In the genomic region with DNA sequence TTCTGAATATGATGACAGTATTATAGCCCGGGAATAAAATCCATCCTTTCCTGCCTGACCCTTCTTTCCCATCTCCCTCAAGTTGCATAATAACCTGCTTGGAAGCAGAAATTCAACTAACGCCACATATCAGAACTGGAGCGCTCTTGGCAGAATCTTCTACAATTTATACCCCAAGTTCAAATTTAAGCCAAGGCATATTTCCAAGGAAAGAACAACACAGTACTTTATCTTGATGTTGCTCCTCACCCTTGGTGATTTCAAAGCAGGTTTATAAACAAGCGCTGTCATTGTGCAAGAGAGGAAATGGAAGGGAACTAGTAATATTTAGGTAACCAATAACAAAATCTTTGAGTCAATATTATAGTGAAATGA, we compare ENCODE assay signal across 26 cellular contexts. TPM values are rescaled to one million over a fixed set of nuclear protein-coding genes. Genes with fewer than 3 reads are reported as not detected.
DNase-seq lines count a peak whose midpoint lies in the region; ATAC-seq and TF ChIP-seq lines count a peak whose summit lies in the region.
"Had no signal": no experiment of that assay in that cellular context is flagged by ENCODE, and none has a peak within 500 bp of the region (broad histone marks: within the 10 kb centered on the region; RNA-seq: fewer than 3 reads in every experiment).

No MANE protein-coding gene starts in this region.

- POLR2A ChIA-PET in naive thymus-derived CD8-positive, alpha-beta T cell (lab: Charles Lee): no interaction called here

- no peak for DNase-seq in Right ventricle myocardium inferior (ENCODE audit: missing footprints)
- DNase-seq in cardiac septum (ENCODE audit: low spot score): no peak
- peak; percentile 33 for DNase-seq in fibroblast of mammary gland (ENCODE audit: low read depth)
- no peak for DNase-seq in naive thymus-derived CD8-positive, alpha-beta T cell
- DNase-seq in inferior parietal cortex (ENCODE audit: extremely low spot score): no peak
- DNase-seq in NCI-H510A treated with DMSO at 0.1 percent for 48 hours (lab: John Stamatoyannopoulos, UW): no peak
- DNase-seq: activated CD4-positive, alpha-beta T cell treated with anti-CD3 and anti-CD28 coated beads, Interleukin-2, amount 50 U/mL, for 4 hours; activated CD4-positive, CD25-positive, alpha-beta regulatory T cell; activated naive CD4-positive, alpha-beta T cell treated with anti-CD3 and anti-CD28 coated beads, Interleukin-2, amount 10 ng/mL, durations not matched to agents 7 days and 5 days; CD8-positive, alpha-beta T cell; effector memory CD4-positive, alpha-beta T cell; hippocampal formation; midbrain; NCI-H1105 treated with DMSO at 0.1 percent for 48 hours; NCI-H1930; right lobe of liver; RPMI8226; stimulated activated naive CD4-positive, alpha-beta T cell; T-helper 1 cell; testis had no signal

- no peaks in the 10 kb centered on the region for H3K27me3 Mint-ChIP-seq in nephron (ENCODE audit: low read depth)
- peaks cover 0 to 5% (median 0%) of the 10 kb centered on the region in 5 donors for H3K27me3 Mint-ChIP-seq in naive thymus-derived CD8-positive, alpha-beta T cell

- H3K4me3 Mint-ChIP-seq in nephron: no peak overlapping the region
- no peak overlapping the region for H3K4me3 Mint-ChIP-seq in naive thymus-derived CD8-positive, alpha-beta T cell
- H3K4me3 Mint-ChIP-seq: activated naive CD4-positive, alpha-beta T cell treated with anti-CD3 and anti-CD28 coated beads, Interleukin-2, amount 10 ng/mL, durations not matched to agents 7 days and 5 days; activated T-helper 1 cell treated with anti-CD3 and anti-CD28 coated beads, Interleukin-12 subunit alpha, Interleukin-12 subunit beta, Interleukin-2, Interleukin-4 antibody, amounts not matched to agents 30 ng/mL and 10 ng/mL and 1 ng/mL, durations not matched to agents 14 hours and 24 hours and 36 hours; CD8-positive, alpha-beta T cell had no signal

- peak overlapping the region in 2 of 3 experiments; percentile 28 to 34 for H3K27ac Mint-ChIP-seq in nephron
- H3K27ac Mint-ChIP-seq in naive thymus-derived CD8-positive, alpha-beta T cell: no peak overlapping the region
- H3K27ac Mint-ChIP-seq: activated naive CD4-positive, alpha-beta T cell treated with anti-CD3 and anti-CD28 coated beads, Interleukin-2, amount 10 ng/mL, durations not matched to agents 7 days and 5 days; activated T-helper 1 cell treated with anti-CD3 and anti-CD28 coated beads, Interleukin-12 subunit alpha, Interleukin-12 subunit beta, Interleukin-2, Interleukin-4 antibody, amounts not matched to agents 30 ng/mL and 10 ng/mL and 1 ng/mL, durations not matched to agents 14 hours and 24 hours and 36 hours; CD8-positive, alpha-beta T cell had no signal

- intact Hi-C loops in Right ventricle myocardium inferior (cut with DNase I): loop anchor here (2.0 kb wide), 1 partner anchor 77 kb away; no protein-coding TSS in a partner anchor
- intact Hi-C loops in cardiac septum (cut with DNase I): no loop called here

- peaks cover 28% of the 10 kb centered on the region for H3K4me1 Mint-ChIP-seq in nephron
- H3K4me1 Mint-ChIP-seq in naive thymus-derived CD8-positive, alpha-beta T cell: peaks cover 7 to 17% (median 14%) of the 10 kb centered on the region in 4 donors

- peak; percentile 75 for ATAC-seq in Right ventricle myocardium inferior
- ATAC-seq in GM21786 (IDR thresholded peaks at IDR 0.05; ENCODE audit: unreplicated experiment): no peak
- ATAC-seq in naive thymus-derived CD8-positive, alpha-beta T cell: no peak
- ATAC-seq: A549; CD8-positive, alpha-beta T cell; left lobe of liver; right lobe of liver had no signal

- H3K36me3 Mint-ChIP-seq in nephron (ENCODE audit: low read depth): no peaks in the 10 kb centered on the region
- H3K36me3 Mint-ChIP-seq in naive thymus-derived CD8-positive, alpha-beta T cell: no peaks in the 10 kb centered on the region
- H3K36me3 Mint-ChIP-seq: activated naive CD4-positive, alpha-beta T cell treated with anti-CD3 and anti-CD28 coated beads, Interleukin-2, amount 10 ng/mL, durations not matched to agents 7 days and 5 days; CD8-positive, alpha-beta T cell had no signal

- no peaks in the 10 kb centered on the region for H3K9me3 Mint-ChIP-seq in nephron
- H3K9me3 Mint-ChIP-seq in naive thymus-derived CD8-positive, alpha-beta T cell: peaks cover 0 to 2% (median 0%) of the 10 kb centered on the region in 9 donors
- H3K9me3 Mint-ChIP-seq: activated naive CD4-positive, alpha-beta T cell treated with anti-CD3 and anti-CD28 coated beads, Interleukin-2, amount 10 ng/mL, durations not matched to agents 7 days and 5 days; activated T-helper 1 cell treated with anti-CD3 and anti-CD28 coated beads, Interleukin-12 subunit alpha, Interleukin-12 subunit beta, Interleukin-2, Interleukin-4 antibody, amounts not matched to agents 30 ng/mL and 10 ng/mL and 1 ng/mL, durations not matched to agents 14 hours and 24 hours and 36 hours; CD8-positive, alpha-beta T cell had no signal

- no peak for TF ChIP-seq CTCF in fibroblast of mammary gland (conservative IDR thresholded peaks at IDR 0.05; ENCODE audit: control insufficient read depth, insufficient read depth, low read depth, low read length)
- no peak for TF ChIP-seq CTCF in nephron (IDR thresholded peaks at IDR 0.05; ENCODE audit: unreplicated experiment in 3 of 3)

- H3K4me3 ChIP-seq in fibroblast of mammary gland (ENCODE audit: control insufficient read depth, low read depth, low read length): no peak overlapping the region
- H3K4me3 ChIP-seq: A549, coronary artery, right lobe of liver, testis had no signal

RNA-seq across cellular contexts. Expression of a gene that starts 38.0 kb away (rescaled TPM):
- total RNA-seq in Right ventricle myocardium inferior: 119 TPM
- 216 TPM for total RNA-seq in cardiac septum
- total RNA-seq in naive thymus-derived CD8-positive, alpha-beta T cell: under 1 TPM; 0.23 to 0.47 TPM
- polyA plus RNA-seq in naive thymus-derived CD8-positive, alpha-beta T cell: under 1 TPM in 1 of 3 donors, not detected in 2; 0.09 TPM

Comparison
In these comparisons a context has a peak if more than half of its experiments do, and no peak if none do; other contexts are left out.
1. H3K27ac Mint-ChIP-seq: peak in nephron (2 of 3); none in naive thymus-derived CD8-positive, alpha-beta T cell (0 of 10).
2. RNA of a gene that starts 38.0 kb away (total RNA-seq): 216 TPM in cardiac septum (single experiment) and 119 TPM in Right ventricle myocardium inferior (single experiment); 0.23 to 0.47 TPM in naive thymus-derived CD8-positive, alpha-beta T cell; every median in the first group is over 10 times any median in the second.